Comparison of ENCODE assay signal across 9 cellular contexts in the genomic region with DNA sequence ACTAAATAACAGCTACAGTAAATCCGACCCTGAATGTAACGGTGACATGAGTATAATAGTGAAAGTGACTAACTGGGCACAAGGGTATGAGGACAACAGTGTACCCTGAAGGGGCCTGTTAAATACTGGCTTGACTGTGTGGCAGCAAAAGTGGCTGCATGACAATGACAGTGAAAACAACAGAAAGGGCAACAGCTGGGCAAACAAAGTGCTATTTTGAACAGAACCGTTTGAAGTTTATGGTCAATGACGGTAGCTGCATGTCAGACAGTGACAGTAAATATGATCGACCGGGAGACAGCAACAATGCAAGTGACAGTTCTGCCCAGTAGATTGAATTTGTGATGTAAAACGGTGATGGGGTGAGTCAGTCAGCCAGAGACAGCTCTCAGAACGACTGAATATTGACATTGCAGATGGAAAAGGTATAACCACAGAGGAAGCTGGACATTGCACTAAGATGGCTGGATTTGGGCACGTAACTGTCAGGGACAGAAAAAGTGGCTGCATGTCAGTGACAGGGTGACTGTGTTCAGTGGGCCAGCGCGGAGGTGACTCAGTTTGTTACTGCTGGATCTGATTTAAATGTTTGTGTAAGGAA. TPM values are rescaled to one million over a fixed set of nuclear protein-coding genes. Genes with fewer than 3 reads are reported as not detected.
DNase-seq lines count a peak whose midpoint lies in the region; ATAC-seq and TF ChIP-seq lines count a peak whose summit lies in the region.
"Had no signal": no experiment of that assay in that cellular context is flagged by ENCODE, and none has a peak within 500 bp of the region (broad histone marks: within the 10 kb centered on the region; RNA-seq: fewer than 3 reads in every experiment).

No MANE protein-coding gene starts in this region.

- H3K4me1 ChIP-seq in A673 (ENCODE audit: insufficient read depth, low read length, poor library complexity, severe bottlenecking): no peaks in the 10 kb centered on the region
- peaks cover 13 to 25% of the 10 kb centered on the region in 2 experiments for H3K4me1 ChIP-seq in HCT116 (ENCODE audit: control insufficient read depth in 1 of 2, insufficient read depth in 2 of 2, low read length in 2 of 2)

- BruUV-seq in A673 (replicated peaks; lab: Mats Ljungman, UMichigan): no TSS peak
- BruUV-seq in HCT116 (replicated peaks; lab: Mats Ljungman, UMichigan): no TSS peak

- H3K27me3 ChIP-seq in A673 (replicated peaks; ENCODE audit: insufficient read depth, low read depth, low read length, poor library complexity) (no peaks in the 10 kb centered on the region), HCT116 (ENCODE audit: insufficient read depth, low read length) (no peaks in the 10 kb centered on the region)

- H3K27ac Mint-ChIP-seq in T-cell: peak overlapping the region; percentile 68 to 74

- RAD21 ChIA-PET in HCT116 (lab: Charles Lee; ENCODE audit: low non-redundant PET in 1 of 2, low total read pairs in 2 of 2, uncharacterized antibody in 2 of 2, unreplicated experiment in 2 of 2): no interaction called here

- H3K9me3 Mint-ChIP-seq in T-cell: no peaks in the 10 kb centered on the region

- TF ChIP-seq RAD21 in HCT116 (IDR thresholded peaks at IDR 0.05; ENCODE audit: low read depth): no peak

- intact Hi-C loops in A673 (cut with micrococcal nuclease; ENCODE audit: unreplicated experiment): no loop called here
- intact Hi-C loops in HCT116 (cut with micrococcal nuclease): loop anchor here (1.0 kb wide), 1 partner anchor 20 kb away; no protein-coding TSS in a partner anchor

- H3K27ac ChIP-seq in A673 (ENCODE audit: low read depth, low read length, poor library complexity, severe bottlenecking) (peak overlapping the region; percentile 80), HCT116 (ENCODE audit: low read depth, low read length) (0 out of 2 replicates have a peak overlapping the region, but pooled peaks have one; percentile 9)

- H3K4me3 ChIP-seq in A673 (ENCODE audit: low read depth, low read length, poor library complexity, severe bottlenecking): no peak overlapping the region
- no peak overlapping the region for H3K4me3 ChIP-seq in HCT116 (replicated peaks in 1 of 2; ENCODE audit: low read depth in 1 of 2, low read length in 2 of 2)

- peak overlapping the region; percentile 89 to 98 (median 93) for H3K4me3 Mint-ChIP-seq in T-cell

- H3K9ac ChIP-seq in HCT116 (ENCODE audit: low read length): no peak overlapping the region

- no peak overlapping the region for H2AFZ ChIP-seq in HCT116 (ENCODE audit: low read depth, low read length, poor library complexity, severe bottlenecking)

- no peak for TF ChIP-seq CTCF in A673 (conservative IDR thresholded peaks at IDR 0.05; ENCODE audit: low read depth, low read length)
- no peak for TF ChIP-seq CTCF in HCT116 (IDR thresholded peaks at IDR 0.05 in 2 of 3, conservative IDR thresholded peaks at IDR 0.05 in 1 of 3; ENCODE audit: borderline replicate concordance in 1 of 3, insufficient read depth in 1 of 3, low read depth in 2 of 3, low read length in 2 of 3)

- CTCF ChIA-PET in A673 (lab: Charles Lee): no interaction called here
- CTCF ChIA-PET in HCT116 (lab: Charles Lee): no interaction called here
- CTCF ChIA-PET in T-cell (lab: Charles Lee): interaction anchor here (0.6 to 1.0 kb wide), 2 partner anchors 10 to 565 kb away, joined by 3 to 4 read pairs; no protein-coding TSS in a partner anchor

- POLR2A ChIA-PET in A673 (lab: Charles Lee; ENCODE audit: low non-redundant PET) (no interaction called here), HCT116 (lab: Charles Lee) (no interaction called here), T-cell (lab: Charles Lee) (interaction anchor here in 1 of 2 donors (0.6 kb wide), 1 partner anchor 421 kb away, joined by 6 read pairs; no protein-coding TSS in a partner anchor)

- H3K9me2 ChIP-seq in HCT116 (ENCODE audit: insufficient read depth): no peaks in the 10 kb centered on the region

- H3K36me3 Mint-ChIP-seq in T-cell: peaks cover 4% of the 10 kb centered on the region

- H3K79me2 ChIP-seq in HCT116 (ENCODE audit: insufficient read depth, low read length): peaks cover 30% of the 10 kb centered on the region

- ATAC-seq in HCT116 (no peak), T-cell (replicated peaks in 1 of 4) (no peak), GM21529 (IDR thresholded peaks at IDR 0.05; ENCODE audit: unreplicated experiment) (no peak), HG03565 (IDR thresholded peaks at IDR 0.05; ENCODE audit: unreplicated experiment) (no peak)

- H4K20me1 ChIP-seq in HCT116 (ENCODE audit: insufficient read depth): no peaks in the 10 kb centered on the region

- no peak for TF ChIP-seq POLR2A in HCT116 (IDR thresholded peaks at IDR 0.05; ENCODE audit: borderline replicate concordance, extremely low read depth, insufficient read depth, insufficient read length)

- H3K4me1 Mint-ChIP-seq in T-cell: peaks cover 35 to 36% (median 36%) of the 10 kb centered on the region in 3 donors

- H3K9me3 ChIP-seq in A673 (ENCODE audit: low read depth, low read length, poor library complexity, severe bottlenecking) (no peaks in the 10 kb centered on the region), HCT116 (ENCODE audit: control insufficient read depth in 1 of 2, insufficient read depth in 1 of 2, low read depth in 1 of 2, low read length in 2 of 2) (no peaks in the 10 kb centered on the region)

- H3K36me3 ChIP-seq in A673 (ENCODE audit: insufficient read depth, low read length, poor library complexity, severe bottlenecking) (no peaks in the 10 kb centered on the region), HCT116 (ENCODE audit: control insufficient read depth in 1 of 2, insufficient read depth in 2 of 2, low read length in 2 of 2) (no peaks in the 10 kb centered on the region)

- H3K4me2 ChIP-seq in HCT116 (ENCODE audit: low read length): no peak overlapping the region

- H3K27me3 Mint-ChIP-seq in T-cell: no peaks in the 10 kb centered on the region

- no peak for DNase-seq in A673 (ENCODE audit: low spot score)
- no peak for DNase-seq in HCT116 (ENCODE audit: low read depth, low spot score)
- no peak for DNase-seq in T-cell
- DNase-seq in left kidney (ENCODE audit: low read depth, low spot score): peak; percentile 17
- no peak for DNase-seq in D341Med (ENCODE audit: low spot score)
- DNase-seq in islet precursor cell: no peak
- DNase-seq: OCI-M1 had no signal

TF ChIP-seq in HCT116, 20 proteins besides CTCF, POLR2A, EP300 and RAD21:
- TF ChIP-seq, protein P1, sequence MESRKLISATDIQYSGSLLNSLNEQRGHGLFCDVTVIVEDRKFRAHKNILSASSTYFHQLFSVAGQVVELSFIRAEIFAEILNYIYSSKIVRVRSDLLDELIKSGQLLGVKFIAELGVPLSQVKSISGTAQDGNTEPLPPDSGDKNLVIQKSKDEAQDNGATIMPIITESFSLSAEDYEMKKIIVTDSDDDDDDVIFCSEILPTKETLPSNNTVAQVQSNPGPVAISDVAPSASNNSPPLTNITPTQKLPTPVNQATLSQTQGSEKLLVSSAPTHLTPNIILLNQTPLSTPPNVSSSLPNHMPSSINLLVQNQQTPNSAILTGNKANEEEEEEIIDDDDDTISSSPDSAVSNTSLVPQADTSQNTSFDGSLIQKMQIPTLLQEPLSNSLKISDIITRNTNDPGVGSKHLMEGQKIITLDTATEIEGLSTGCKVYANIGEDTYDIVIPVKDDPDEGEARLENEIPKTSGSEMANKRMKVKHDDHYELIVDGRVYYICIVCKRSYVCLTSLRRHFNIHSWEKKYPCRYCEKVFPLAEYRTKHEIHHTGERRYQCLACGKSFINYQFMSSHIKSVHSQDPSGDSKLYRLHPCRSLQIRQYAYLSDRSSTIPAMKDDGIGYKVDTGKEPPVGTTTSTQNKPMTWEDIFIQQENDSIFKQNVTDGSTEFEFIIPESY (IDR thresholded peaks at IDR 0.05; ENCODE audit: extremely low read depth, insufficient replicate concordance, low read length): no peak
- TF ChIP-seq YY1 (IDR thresholded peaks at IDR 0.05; ENCODE audit: extremely low read depth, insufficient replicate concordance, low read depth, low read length) (no peak), SIN3A (IDR thresholded peaks at IDR 0.05; ENCODE audit: low read depth) (no peak), JUND (IDR thresholded peaks at IDR 0.05) (no peak)

RNA-seq across cellular contexts. Expression of a gene that starts 1.1 kb away (rescaled TPM):
- total RNA-seq in A673 (2021): 21.8 and 25.3 TPM in 2 replicates
- 19.5 TPM for total RNA-seq in HCT116 (2021; ENCODE audit: unreplicated experiment)
- 8.4 and 10.1 TPM in 2 replicates for polyA plus RNA-seq in HCT116 (2012)
- total RNA-seq in T-cell: 10 to 100 TPM; 42.6 to 62.9 (median 54.1) TPM

Comparison
In these comparisons a context has a peak if more than half of its experiments do, and no peak if none do; other contexts are left out.
1. CTCF ChIA-PET loops: an anchor here in T-cell (0.6 to 1.0 kb wide); none called in A673 and HCT116.